Comparison of ENCODE assay signal across 24 cellular contexts in genomic region chr14:53187921-53188463, GRCh38. TPM values are rescaled to one million over a fixed set of nuclear protein-coding genes. Genes with fewer than 3 reads are reported as not detected.
DNase-seq lines count a peak whose midpoint lies in the region; ATAC-seq, FAIRE-seq and TF ChIP-seq lines count a peak whose summit lies in the region.
"Had no signal": no experiment of that assay in that cellular context is flagged by ENCODE, and none has a peak within 500 bp of the region (broad histone marks: within the 10 kb centered on the region; RNA-seq: fewer than 3 reads in every experiment).

No MANE protein-coding gene starts in this region.

- no peak overlapping the region for H3K4me3 ChIP-seq in epithelial cell of esophagus (ENCODE audit: low read length)
- no peak overlapping the region for H3K4me3 ChIP-seq in right cardiac atrium (ENCODE audit: low read length)
- no peak overlapping the region for H3K4me3 ChIP-seq in body of pancreas
- H3K4me3 ChIP-seq: GM12878, PC-9, SJSA1 had no signal

- ATAC-seq in right cardiac atrium (no peak), body of pancreas (no peak)
- ATAC-seq: GM12878, Right ventricle myocardium inferior had no signal

- peak; percentile 69 for FAIRE-seq in HTR-8/SVneo (lab: Jason Lieb, UNC)
- FAIRE-seq: GM12878, H54 had no signal

- peaks cover 19% of the 10 kb centered on the region for H3K4me1 Mint-ChIP-seq in nephron progenitor cell
- H3K4me1 Mint-ChIP-seq: CD4-positive, alpha-beta memory T cell had no signal

- WGBS in right cardiac atrium, result 90% methylated on average over 5 of the region's 5 CpGs
- WGBS in body of pancreas, 2 donors, result 79 to 91% methylated on average over 5 of the region's 5 CpGs

- H3K4me3 Mint-ChIP-seq in nephron progenitor cell, result no peak overlapping the region
- H3K4me3 Mint-ChIP-seq: CD4-positive, alpha-beta memory T cell had no signal

- H3K27ac Mint-ChIP-seq in nephron progenitor cell, result peak overlapping the region; percentile 57

- peaks cover 4% of the 10 kb centered on the region for H3K27me3 Mint-ChIP-seq in nephron progenitor cell (ENCODE audit: low read depth, poor library complexity)
- H3K27me3 Mint-ChIP-seq: CD4-positive, alpha-beta memory T cell had no signal

- no peak for TF ChIP-seq POLR2A in body of pancreas (IDR thresholded peaks at IDR 0.05)

- DNase-seq in HTR-8/SVneo (ENCODE audit: insufficient read length, low spot score) (no peak), NCI-H2107 treated with DMSO at 0.1 percent for 48 hours (lab: John Stamatoyannopoulos, UW; ENCODE audit: unreplicated experiment) (peak; percentile 47), epithelial cell of esophagus (ENCODE audit: low read depth) (peak; percentile 38), nephron progenitor cell (no peak), NAMALWA (ENCODE audit: low spot score) (no peak), right cardiac atrium (no peak), body of pancreas (no peak)
- DNase-seq: C1 segment of cervical spinal cord; CD4-positive, alpha-beta memory T cell; COR-L47; DMS53; EL; GDM1; MV-4-11; NCI-H1694; NCI-H2029 treated with DMSO at 0.1 percent for 48 hours; NCI-H446 treated with DMSO at 0.1 percent for 48 hours; NCI-H526; PC-9 had no signal

- H3K9me3 ChIP-seq in right cardiac atrium (ENCODE audit: control insufficient read depth, low read length) (no peaks in the 10 kb centered on the region), body of pancreas (no peaks in the 10 kb centered on the region)
- H3K9me3 ChIP-seq: SJSA1 had no signal

- TF ChIP-seq CTCF in epithelial cell of esophagus (IDR thresholded peaks at IDR 0.05; ENCODE audit: insufficient read depth, low read depth, low read length, missing control alignments) (no peak), nephron progenitor cell (IDR thresholded peaks at IDR 0.05) (no peak), body of pancreas (IDR thresholded peaks at IDR 0.05) (no peak)

- H3K9me3 Mint-ChIP-seq in nephron progenitor cell, result no peaks in the 10 kb centered on the region
- H3K9me3 Mint-ChIP-seq: CD4-positive, alpha-beta memory T cell had no signal

- H3K27me3 ChIP-seq in right cardiac atrium (ENCODE audit: control insufficient read depth, insufficient read depth), result no peaks in the 10 kb centered on the region
- no peaks in the 10 kb centered on the region for H3K27me3 ChIP-seq in body of pancreas
- H3K27me3 ChIP-seq: SJSA1 had no signal

- no peaks in the 10 kb centered on the region for H3K36me3 Mint-ChIP-seq in nephron progenitor cell (ENCODE audit: low read depth)

- H3K27ac ChIP-seq in right cardiac atrium (ENCODE audit: low read length) (no peak overlapping the region), body of pancreas (no peak overlapping the region)
- H3K27ac ChIP-seq: HL-60, PC-9, SJSA1 had no signal

- H3K36me3 ChIP-seq in body of pancreas (replicated peaks in 1 of 2; ENCODE audit: insufficient read depth in 1 of 2, low read depth in 2 of 2), result no peaks in the 10 kb centered on the region
- H3K36me3 ChIP-seq: SJSA1 had no signal

- intact Hi-C loops in right cardiac atrium (cut with DNase I), result no loop called here
- intact Hi-C loops in body of pancreas (cut with DNase I), result no loop called here

- H3K4me1 ChIP-seq in right cardiac atrium (ENCODE audit: control insufficient read depth, insufficient read depth, low read length) (no peaks in the 10 kb centered on the region), body of pancreas (peaks cover 7% of the 10 kb centered on the region)

RNA-seq across cellular contexts. Expression of gene DDHD1, which starts 34.9 kb away (rescaled TPM):
- total RNA-seq in right cardiac atrium (10 to 100 TPM in 1 of 4 donors, 1 to 10 TPM in 3; 9.5 to 10.8 (median 9.6) TPM), body of pancreas (10 to 100 TPM in 1 of 2 donors, 1 to 10 TPM in 1; 7.6 to 22.6 TPM)
- 3.8 TPM for polyA plus RNA-seq in right cardiac atrium

Comparison
In these comparisons a context has a peak if more than half of its experiments do, and no peak if none do; other contexts are left out.
1. DNase-seq: peak in NCI-H2107 treated with DMSO at 0.1 percent for 48 hours (single experiment) and epithelial cell of esophagus (single experiment); none in HTR-8/SVneo (single experiment), nephron progenitor cell (single experiment), NAMALWA (single experiment), right cardiac atrium (0 of 3) and body of pancreas (0 of 4).